In genomic region chr2:226865273-226865672, GRCh38 we compare ENCODE assay signal across 22 cellular contexts.
"Had no signal": no experiment of that assay in that cellular context is flagged by ENCODE, and none has a peak within 500 bp of the region (broad histone marks: within the 10 kb centered on the region; RNA-seq: fewer than 3 reads in every experiment).

No MANE protein-coding gene starts in this region.

- H3K4me3 ChIP-seq: heart left ventricle, ovary, right atrium auricular region, sigmoid colon, skin epidermis, testis, transverse colon had no signal

- FAIRE-seq: frontal cortex, islet of Langerhans had no signal

- H3K9me3 ChIP-seq: heart left ventricle, neutrophil, ovary, right atrium auricular region, sigmoid colon, testis, transverse colon had no signal

- H3K4me1 ChIP-seq: testis had no signal

- H3K27ac ChIP-seq: heart left ventricle, neutrophil, ovary, right atrium auricular region, sigmoid colon, testis, transverse colon had no signal

- DNase-seq: cortex of kidney; effector memory CD8-positive, alpha-beta T cell; erythroblast; heart left ventricle; hippocampal formation; kidney glomerular epithelial cell; mammary epithelial cell; naive thymus-derived CD4-positive, alpha-beta T cell; nephron progenitor cell; ovary; sigmoid colon; stimulated activated CD4-positive, alpha-beta T cell treated with anti-CD3 and anti-CD28 coated beads, Interleukin-2, amount 100 ng/mL, for 24 hours; stimulated activated CD4-positive, alpha-beta T cell treated with anti-CD3 and anti-CD28 coated beads, Interleukin-4, amount 100 ng/mL, for 4 hours; stimulated activated naive B cell treated with anti-CD40 and anti-IgM and Interleukin-4, amounts not matched to agents 10 μg/mL and 1 μg/mL and 100 μg/mL, for 72 hours; stimulated activated naive CD8-positive, alpha-beta T cell treated with anti-CD3 and anti-CD28 coated beads, Interleukin-15, amount 100 ng/mL, for 72 hours; testis; transverse colon had no signal

- ATAC-seq: effector memory CD8-positive, alpha-beta T cell; heart left ventricle; naive thymus-derived CD4-positive, alpha-beta T cell; stimulated activated naive B cell treated with anti-CD40 and anti-IgM and Interleukin-4, amounts not matched to agents 10 μg/mL and 1 μg/mL and 100 μg/mL, for 72 hours; stimulated activated naive CD8-positive, alpha-beta T cell treated with anti-CD3 and anti-CD28 coated beads, Interleukin-15, amount 100 ng/mL, for 72 hours had no signal

- H3K27me3 ChIP-seq: heart left ventricle, neutrophil, ovary, right atrium auricular region, sigmoid colon, testis, transverse colon had no signal

- H3K36me3 ChIP-seq: ovary had no signal
